Comparison of ENCODE assay signal across 8 cellular contexts in the genomic region with DNA sequence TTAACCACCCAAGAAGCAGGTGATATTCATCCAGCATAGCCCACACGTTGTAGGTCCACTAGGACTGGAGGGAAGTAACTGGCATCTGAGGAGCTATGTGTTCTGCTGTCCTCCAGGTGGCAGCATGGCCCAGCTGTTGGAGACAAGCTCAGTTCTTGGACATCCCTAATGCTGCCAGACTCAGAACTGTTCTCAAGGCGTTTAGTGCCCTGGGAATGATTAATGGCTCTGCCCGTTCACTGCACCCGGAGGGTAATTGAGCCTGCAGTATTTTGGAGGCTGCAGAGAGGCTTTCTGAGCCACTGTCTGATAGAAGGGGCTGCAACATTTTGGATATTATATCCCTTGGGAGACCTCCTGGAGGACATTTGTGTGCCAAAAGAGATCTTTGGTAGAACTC.
DNase-seq lines count a peak whose midpoint lies in the region; ATAC-seq and TF ChIP-seq lines count a peak whose summit lies in the region.

No MANE protein-coding gene starts in this region.

- H3K4me1 Mint-ChIP-seq in Calu3 (ENCODE audit: low read depth, unreplicated experiment), result no peaks in the 10 kb centered on the region
- H3K4me1 Mint-ChIP-seq in activated CD8-positive, alpha-beta T cell treated with anti-CD3 and anti-CD28 coated beads, Interleukin-2, amount 10 ng/mL, durations not matched to agents 7 days and 5 days (ENCODE audit: low read depth), result no peaks in the 10 kb centered on the region
- peaks cover 27% of the 10 kb centered on the region for H3K4me1 Mint-ChIP-seq in nephron progenitor cell
- H3K4me1 Mint-ChIP-seq in type B pancreatic cell (ENCODE audit: unreplicated experiment), result peaks cover 15% of the 10 kb centered on the region

- intact Hi-C loops in Calu3 (cut with micrococcal nuclease; ENCODE audit: unreplicated experiment), result loop anchor here (1.0 to 5.0 kb wide), 4 partner anchors 792 to 1090 kb away; no protein-coding TSS in a partner anchor

- peak; percentile 98 for ATAC-seq in GM19463 (IDR thresholded peaks at IDR 0.05; ENCODE audit: unreplicated experiment)
- no peak for ATAC-seq in activated CD8-positive, alpha-beta T cell treated with anti-CD3 and anti-CD28 coated beads, Interleukin-2, amount 10 ng/mL, durations not matched to agents 7 days and 5 days

- H3K27ac Mint-ChIP-seq in Calu3 (ENCODE audit: unreplicated experiment) (no peak overlapping the region), nephron progenitor cell (no peak overlapping the region), type B pancreatic cell (no peak overlapping the region)
- H3K27ac Mint-ChIP-seq in activated CD8-positive, alpha-beta T cell treated with anti-CD3 and anti-CD28 coated beads, Interleukin-2, amount 10 ng/mL, durations not matched to agents 7 days and 5 days, result no peak overlapping the region

- H3K27ac ChIP-seq in HL-60 (replicated peaks), result no peak overlapping the region

- TF ChIP-seq CTCF in Calu3 (IDR thresholded peaks at IDR 0.05; ENCODE audit: unreplicated experiment), result peak; percentile 44
- peak; percentile 68 for TF ChIP-seq CTCF in HL-60 (IDR thresholded peaks at IDR 0.05; ENCODE audit: insufficient read depth, low read length)
- peak; percentile 93 for TF ChIP-seq CTCF in fibroblast of pulmonary artery (IDR thresholded peaks at IDR 0.05; ENCODE audit: low read length, missing control alignments)
- peak; percentile 82 for TF ChIP-seq CTCF in nephron progenitor cell (IDR thresholded peaks at IDR 0.05)
- peak; percentile 90 for TF ChIP-seq CTCF in type B pancreatic cell (conservative IDR thresholded peaks at IDR 0.05)

- H3K9me3 Mint-ChIP-seq in Calu3 (ENCODE audit: low read depth, unreplicated experiment) (no peaks in the 10 kb centered on the region), nephron progenitor cell (no peaks in the 10 kb centered on the region), type B pancreatic cell (no peaks in the 10 kb centered on the region)
- no peaks in the 10 kb centered on the region for H3K9me3 Mint-ChIP-seq in activated CD8-positive, alpha-beta T cell treated with anti-CD3 and anti-CD28 coated beads, Interleukin-2, amount 10 ng/mL, durations not matched to agents 7 days and 5 days (ENCODE audit: insufficient read depth)

- peak; percentile 76 for DNase-seq in Calu3
- DNase-seq in HL-60 (ENCODE audit: low read depth in 1 of 2, low spot score in 1 of 2), result peak; percentile 45 to 74
- peak; percentile 44 for DNase-seq in NCI-H526 treated with DMSO at 0.1 percent for 48 hours (lab: John Stamatoyannopoulos, UW)
- DNase-seq in activated CD8-positive, alpha-beta T cell treated with anti-CD3 and anti-CD28 coated beads, Interleukin-2, amount 10 ng/mL, durations not matched to agents 7 days and 5 days, result peak; percentile 58
- peak; percentile 91 for DNase-seq in fibroblast of pulmonary artery (ENCODE audit: low read depth)
- DNase-seq in nephron progenitor cell, result peak; percentile 87
- DNase-seq in type B pancreatic cell (ENCODE audit: extremely low spot score, unreplicated experiment), result peak; percentile 84

- H3K27me3 ChIP-seq in HL-60 (ENCODE audit: insufficient read depth, poor library complexity, severe bottlenecking), result peaks cover 2% of the 10 kb centered on the region

- POLR2A ChIA-PET in activated CD8-positive, alpha-beta T cell treated with anti-CD3 and anti-CD28 coated beads, Interleukin-2, amount 10 ng/mL, durations not matched to agents 7 days and 5 days (lab: Charles Lee), result no interaction called here

- CTCF ChIA-PET in Calu3 (lab: Charles Lee), result interaction anchor here (0.7 to 1.6 kb wide), 8 partner anchors 19 to 1159 kb away, joined by 3 to 48 read pairs (median 6); no protein-coding TSS in a partner anchor
- CTCF ChIA-PET in activated CD8-positive, alpha-beta T cell treated with anti-CD3 and anti-CD28 coated beads, Interleukin-2, amount 10 ng/mL, durations not matched to agents 7 days and 5 days (lab: Charles Lee), result interaction anchor here (0.5 to 2.0 kb wide), 10 partner anchors 18 to 1622 kb away, joined by 3 to 23 read pairs (median 4); no protein-coding TSS in a partner anchor

- H3K27me3 Mint-ChIP-seq in Calu3 (ENCODE audit: unreplicated experiment) (no peaks in the 10 kb centered on the region), nephron progenitor cell (ENCODE audit: low read depth, poor library complexity) (peaks cover 11% of the 10 kb centered on the region), type B pancreatic cell (peaks cover 18% of the 10 kb centered on the region)
- no peaks in the 10 kb centered on the region for H3K27me3 Mint-ChIP-seq in activated CD8-positive, alpha-beta T cell treated with anti-CD3 and anti-CD28 coated beads, Interleukin-2, amount 10 ng/mL, durations not matched to agents 7 days and 5 days (ENCODE audit: low read depth)

- no peak overlapping the region for H3K4me3 Mint-ChIP-seq in Calu3 (ENCODE audit: low read depth, unreplicated experiment)
- no peak overlapping the region for H3K4me3 Mint-ChIP-seq in activated CD8-positive, alpha-beta T cell treated with anti-CD3 and anti-CD28 coated beads, Interleukin-2, amount 10 ng/mL, durations not matched to agents 7 days and 5 days
- peak overlapping the region; percentile 41 for H3K4me3 Mint-ChIP-seq in nephron progenitor cell
- peak overlapping the region; percentile 21 for H3K4me3 Mint-ChIP-seq in type B pancreatic cell

- no TSS peak for BruUV-seq in Calu3 (replicated peaks; lab: Mats Ljungman, UMichigan)

- H3K4me3 ChIP-seq in HL-60 (replicated peaks; ENCODE audit: insufficient read depth, low read length), result no peak overlapping the region
- no peak overlapping the region for H3K4me3 ChIP-seq in fibroblast of pulmonary artery (replicated peaks; ENCODE audit: low read depth, low read length)

- H3K36me3 Mint-ChIP-seq in Calu3 (ENCODE audit: insufficient read depth, unreplicated experiment) (no peaks in the 10 kb centered on the region), nephron progenitor cell (ENCODE audit: low read depth) (no peaks in the 10 kb centered on the region), type B pancreatic cell (no peaks in the 10 kb centered on the region)
- no peaks in the 10 kb centered on the region for H3K36me3 Mint-ChIP-seq in activated CD8-positive, alpha-beta T cell treated with anti-CD3 and anti-CD28 coated beads, Interleukin-2, amount 10 ng/mL, durations not matched to agents 7 days and 5 days (ENCODE audit: low read depth)

Comparison
In these comparisons a context has a peak if more than half of its experiments do, and no peak if none do; other contexts are left out.
1. H3K4me3 Mint-ChIP-seq: peak in nephron progenitor cell (single experiment) and type B pancreatic cell (single experiment); none in Calu3 (single experiment) and activated CD8-positive, alpha-beta T cell treated with anti-CD3 and anti-CD28 coated beads, Interleukin-2, amount 10 ng/mL, durations not matched to agents 7 days and 5 days (single experiment).
2. Peak in every context shown above with its lines, with median percentiles within 50 percentile points of each other: DNase-seq and CTCF ChIP-seq.